19 cellular contexts compared by ENCODE assay signal in genomic region chr2:62144689-62145477, GRCh38. TPM values are rescaled to one million over a fixed set of nuclear protein-coding genes. Genes with fewer than 3 reads are reported as not detected.
A peak's percentile ranks its signal among the peaks of the same experiment; 100 is the strongest.
DNase-seq lines count a peak whose midpoint lies in the region; ATAC-seq, FAIRE-seq and TF ChIP-seq lines count a peak whose summit lies in the region.
"Had no signal": no experiment of that assay in that cellular context is flagged by ENCODE, and none has a peak within 500 bp of the region (broad histone marks: within the 10 kb centered on the region; RNA-seq: fewer than 3 reads in every experiment).

No MANE protein-coding gene starts in this region.

- peaks cover 66 to 97% (median 88%) of the 10 kb centered on the region in 10 experiments for H3K4me1 ChIP-seq in BLaER1 treated with 17β-estradiol and CSF1 and Interleukin-3, amounts not matched to agents 10 nM and 100 nM
- H3K4me1 ChIP-seq in OCI-LY7 (ENCODE audit: insufficient read depth, low read length, poor library complexity, severe bottlenecking), result peaks cover 95% of the 10 kb centered on the region
- H3K4me1 ChIP-seq in right atrium auricular region, result peaks cover 0 to 15% of the 10 kb centered on the region in 2 donors
- H3K4me1 ChIP-seq in tibial artery, result peaks cover 0 to 16% (median 2%) of the 10 kb centered on the region in 4 donors
- H3K4me1 ChIP-seq: HAP-1 had no signal

- H3K27me3 Mint-ChIP-seq in naive thymus-derived CD8-positive, alpha-beta T cell, result no peaks in the 10 kb centered on the region
- H3K27me3 Mint-ChIP-seq: IgD-negative memory B cell had no signal

- peak overlapping the region; percentile 33; the same call in 1 of the 2 replicates for H2AFZ ChIP-seq in OCI-LY7 (ENCODE audit: low read length)
- H2AFZ ChIP-seq: GM23248 had no signal

- H3K27ac ChIP-seq in BLaER1 treated with 17β-estradiol and CSF1 and Interleukin-3, amounts not matched to agents 10 nM and 100 nM, result peak overlapping the region in 5 of 11 experiments; percentile 13 to 88 (median 41); a peak in 7 of 22 replicates
- peak overlapping the region; percentile 65 for H3K27ac ChIP-seq in OCI-LY7 (ENCODE audit: low read depth, low read length, poor library complexity, severe bottlenecking)
- H3K27ac ChIP-seq in right atrium auricular region, result no peak overlapping the region
- no peak overlapping the region for H3K27ac ChIP-seq in tibial artery
- H3K27ac ChIP-seq: A549, C4-2B, GM23248 had no signal

- H3K4me3 Mint-ChIP-seq in naive thymus-derived CD8-positive, alpha-beta T cell, result no peak overlapping the region

- H3K36me3 ChIP-seq in BLaER1 treated with 17β-estradiol and CSF1 and Interleukin-3, amounts not matched to agents 10 nM and 100 nM, result peaks cover 0 to 4% (median 0%) of the 10 kb centered on the region in 11 experiments; a peak in 2 of 22 replicates
- H3K36me3 ChIP-seq in OCI-LY7 (ENCODE audit: insufficient read depth, low read length) (no peaks in the 10 kb centered on the region), right atrium auricular region (no peaks in the 10 kb centered on the region), tibial artery (no peaks in the 10 kb centered on the region)
- H3K36me3 ChIP-seq: HAP-1 had no signal

- intact Hi-C loops in OCI-LY7 (cut with micrococcal nuclease; ENCODE audit: unreplicated experiment), result loop anchor here (5.0 kb wide), 1 partner anchor 108 kb away; no protein-coding TSS in a partner anchor
- intact Hi-C loops in tibial artery (cut with DNase I; ENCODE audit: low total_unique reads), result no loop called here

- peak overlapping the region; percentile 4 to 90 (median 70); a peak in 20 of 22 replicates for H3K4me2 ChIP-seq in BLaER1 treated with 17β-estradiol and CSF1 and Interleukin-3, amounts not matched to agents 10 nM and 100 nM
- peak overlapping the region; percentile 46 for H3K4me2 ChIP-seq in OCI-LY7 (ENCODE audit: low read length)
- H3K4me2 ChIP-seq: A549, SK-N-SH had no signal

- no peaks in the 10 kb centered on the region for H3K9me3 Mint-ChIP-seq in naive thymus-derived CD8-positive, alpha-beta T cell
- H3K9me3 Mint-ChIP-seq: IgD-negative memory B cell had no signal

- H3K36me3 Mint-ChIP-seq in naive thymus-derived CD8-positive, alpha-beta T cell, result peaks cover 0 to 5% (median 0%) of the 10 kb centered on the region in 3 donors
- H3K36me3 Mint-ChIP-seq: IgD-negative memory B cell had no signal

- POLR2A ChIA-PET in OCI-LY7 (lab: Charles Lee), result interaction anchor here (0.9 to 1.7 kb wide), 4 partner anchors 10 to 150 kb away, joined by 3 to 5 read pairs (median 4); no protein-coding TSS in a partner anchor
- POLR2A ChIA-PET in naive thymus-derived CD8-positive, alpha-beta T cell (lab: Charles Lee), result no interaction called here

- no peak for ATAC-seq in naive thymus-derived CD8-positive, alpha-beta T cell
- ATAC-seq: A549 had no signal

- CTCF ChIA-PET in OCI-LY7 (lab: Charles Lee; ENCODE audit: unreplicated experiment), result no interaction called here

- no peaks in the 10 kb centered on the region for H3K79me2 ChIP-seq in OCI-LY7 (ENCODE audit: insufficient read depth, low read depth, low read length)

- H3K27ac Mint-ChIP-seq in naive thymus-derived CD8-positive, alpha-beta T cell, result peak overlapping the region in 6 of 10 donors; percentile 17 to 59 (median 28)

- no peaks in the 10 kb centered on the region for H3K9me2 ChIP-seq in OCI-LY7 (ENCODE audit: insufficient read depth, low read length)
- H3K9me2 ChIP-seq: SK-N-SH had no signal

- peak; percentile 89 for FAIRE-seq in GM18507 (lab: Jason Lieb, UNC)
- FAIRE-seq: A549, D721Med, HTR-8/SVneo had no signal

- peaks cover 7 to 44% (median 9%) of the 10 kb centered on the region in 4 donors for H3K4me1 Mint-ChIP-seq in naive thymus-derived CD8-positive, alpha-beta T cell

- DNase-seq in GM18507 (ENCODE audit: extremely low spot score, insufficient read length, low read depth) (no peak), OCI-LY7 (ENCODE audit: low spot score) (peak; percentile 51), right atrium auricular region (ENCODE audit: low spot score) (no peak), tibial artery (no peak), anterior cingulate cortex (lab: John Stamatoyannopoulos, UW) (no peak)
- DNase-seq in naive thymus-derived CD8-positive, alpha-beta T cell, result no peak
- DNase-seq: GM23248, MM.1S, NCI-H1105, NCI-H1694, SHP77, SK-N-SH had no signal

- H3K9me3 ChIP-seq in BLaER1 treated with 17β-estradiol and CSF1 and Interleukin-3, amounts not matched to agents 10 nM and 100 nM (replicated peaks in 1 of 11), result peaks cover 0 to 13% (median 9%) of the 10 kb centered on the region in 11 experiments; a peak in 8 of 22 replicates
- no peaks in the 10 kb centered on the region for H3K9me3 ChIP-seq in OCI-LY7 (ENCODE audit: low read length)
- H3K9me3 ChIP-seq in right atrium auricular region, result no peaks in the 10 kb centered on the region
- no peaks in the 10 kb centered on the region for H3K9me3 ChIP-seq in tibial artery
- H3K9me3 ChIP-seq: A549, HAP-1, SK-N-SH had no signal

- no peak overlapping the region for H3K9ac ChIP-seq in BLaER1 treated with 17β-estradiol and CSF1 and Interleukin-3, amounts not matched to agents 10 nM and 100 nM
- H3K9ac ChIP-seq: GM23248, SK-N-SH had no signal

- BruUV-seq in OCI-LY7 (replicated peaks; lab: Mats Ljungman, UMichigan), result no TSS peak

- TF ChIP-seq CTCF in OCI-LY7 (conservative IDR thresholded peaks at IDR 0.05; ENCODE audit: low read length), result no peak
- no peak for TF ChIP-seq CTCF in right atrium auricular region (IDR thresholded peaks at IDR 0.05)
- no peak for TF ChIP-seq CTCF in tibial artery (IDR thresholded peaks at IDR 0.05)

- H4K20me1 ChIP-seq in BLaER1 treated with 17β-estradiol and CSF1 and Interleukin-3, amounts not matched to agents 10 nM and 100 nM, result no peaks in the 10 kb centered on the region
- H4K20me1 ChIP-seq in OCI-LY7 (ENCODE audit: insufficient read depth, low read length), result no peaks in the 10 kb centered on the region

- no peaks in the 10 kb centered on the region for H3K27me3 ChIP-seq in BLaER1 treated with 17β-estradiol and CSF1 and Interleukin-3, amounts not matched to agents 10 nM and 100 nM
- H3K27me3 ChIP-seq in right atrium auricular region (no peaks in the 10 kb centered on the region), tibial artery (no peaks in the 10 kb centered on the region)

- H3K4me3 ChIP-seq in BLaER1 treated with 17β-estradiol and CSF1 and Interleukin-3, amounts not matched to agents 10 nM and 100 nM, result 0 out of 20 replicates have a peak overlapping the region, but pooled peaks of 1 of the 10 experiments have one; percentile 6
- peak overlapping the region; percentile 13 for H3K4me3 ChIP-seq in OCI-LY7 (ENCODE audit: low read depth, low read length, poor library complexity, severe bottlenecking)
- no peak overlapping the region for H3K4me3 ChIP-seq in right atrium auricular region
- H3K4me3 ChIP-seq in tibial artery, result no peak overlapping the region
- H3K4me3 ChIP-seq: A549, GM23248, HAP-1 had no signal

RNA-seq across cellular contexts. Expression of gene B3GNT2, which starts 51.0 kb away (rescaled TPM):
- 63.0 and 65.8 TPM in 2 replicates for total RNA-seq in OCI-LY7 (2014; rRNA removed; shearing (Covaris generic))
- total RNA-seq in OCI-LY7 (2022) (47.9 and 51.1 TPM in 2 replicates), right atrium auricular region (10 to 100 TPM; 17.7 to 31.1 TPM)
- total RNA-seq in naive thymus-derived CD8-positive, alpha-beta T cell, result 10 to 100 TPM; 20.7 to 22.8 TPM
- 10 to 100 TPM; 20.0 to 31.0 (median 27.0) TPM for polyA plus RNA-seq in naive thymus-derived CD8-positive, alpha-beta T cell
